8 cellular contexts compared by ENCODE assay signal in the genomic region with DNA sequence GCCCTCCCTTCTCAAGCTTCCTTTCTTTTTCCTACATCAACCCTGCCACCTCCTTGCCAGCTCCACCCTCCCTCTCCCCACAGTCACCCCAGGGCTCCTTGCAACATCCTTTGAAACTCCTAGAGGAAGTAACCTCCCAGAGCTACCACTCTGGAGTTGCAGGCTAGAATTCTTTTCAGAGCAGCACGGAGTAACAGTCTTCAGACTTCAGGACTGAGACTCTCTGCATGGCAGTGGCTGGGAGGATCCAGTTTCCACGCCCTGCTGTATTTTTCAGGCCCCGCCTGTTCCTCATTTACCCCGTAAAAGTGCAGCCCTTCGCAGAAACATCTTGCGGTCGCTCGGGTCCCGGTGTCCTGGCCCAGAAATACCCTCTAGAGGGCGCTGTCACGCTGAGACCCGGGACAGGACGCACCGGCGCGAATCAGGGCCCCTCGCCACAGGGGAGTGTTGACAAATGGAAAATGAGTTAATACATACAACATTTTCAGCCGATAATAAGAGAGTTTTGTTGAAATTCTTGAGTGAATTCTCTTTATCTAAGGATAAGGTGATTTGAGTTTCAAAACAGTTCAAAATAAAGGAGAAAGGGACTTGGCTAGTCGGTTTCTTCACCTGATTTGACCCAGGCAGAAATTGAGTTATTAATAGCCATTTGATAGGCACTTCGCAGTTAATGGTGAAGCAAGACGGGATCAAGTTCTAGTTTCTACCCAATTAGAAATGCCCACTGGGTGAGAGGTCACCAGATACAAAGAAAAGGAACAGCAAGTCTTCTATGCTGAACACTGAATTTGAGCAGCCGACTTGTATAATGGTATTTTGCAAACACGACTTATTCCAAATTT. TPM values are rescaled to one million over a fixed set of nuclear protein-coding genes. Genes with fewer than 3 reads are reported as not detected.
DNase-seq lines count a peak whose midpoint lies in the region; ATAC-seq and TF ChIP-seq lines count a peak whose summit lies in the region.

No MANE protein-coding gene starts in this region.

- no peaks in the 10 kb centered on the region for H3K9me3 Mint-ChIP-seq in activated naive CD8-positive, alpha-beta T cell treated with anti-CD3 and anti-CD28 coated beads for 36 hours
- no peaks in the 10 kb centered on the region for H3K9me3 Mint-ChIP-seq in progenitor cell of endocrine pancreas (ENCODE audit: low read depth)

- H3K4me3 ChIP-seq in SU-DHL-6 (ENCODE audit: insufficient read depth, low read length, poor library complexity, severe bottlenecking): no peak overlapping the region
- peak overlapping the region; percentile 21 for H3K4me3 ChIP-seq in upper lobe of right lung

- no peaks in the 10 kb centered on the region for H3K36me3 Mint-ChIP-seq in activated naive CD8-positive, alpha-beta T cell treated with anti-CD3 and anti-CD28 coated beads for 36 hours
- no peaks in the 10 kb centered on the region for H3K36me3 Mint-ChIP-seq in progenitor cell of endocrine pancreas (ENCODE audit: insufficient read depth)

- peak; percentile 76 for DNase-seq in DMS53 (lab: John Stamatoyannopoulos, UW)
- DNase-seq in Kasumi-1 (lab: John Stamatoyannopoulos, UW): peak; percentile 87 to 90
- peak; percentile 85 for DNase-seq in activated naive CD8-positive, alpha-beta T cell treated with anti-CD3 and anti-CD28 coated beads for 36 hours
- peak; percentile 86 for DNase-seq in Right ventricle myocardium superior
- peak; percentile 65 for DNase-seq in progenitor cell of endocrine pancreas (ENCODE audit: low spot score, unreplicated experiment)
- DNase-seq in upper lobe of right lung: peak; percentile 87

- H3K27me3 ChIP-seq in SU-DHL-6 (ENCODE audit: low read length) (no peaks in the 10 kb centered on the region), upper lobe of right lung (no peaks in the 10 kb centered on the region)

- no peak overlapping the region for H3K9ac ChIP-seq in SU-DHL-6 (ENCODE audit: low read length)

- no peak overlapping the region for H2AFZ ChIP-seq in SU-DHL-6 (ENCODE audit: low read depth, low read length, severe bottlenecking)

- no peaks in the 10 kb centered on the region for H3K79me2 ChIP-seq in SU-DHL-6 (ENCODE audit: insufficient read depth, low read length)

- peaks cover 10% of the 10 kb centered on the region for H3K27me3 Mint-ChIP-seq in activated naive CD8-positive, alpha-beta T cell treated with anti-CD3 and anti-CD28 coated beads for 36 hours
- peaks cover 54% of the 10 kb centered on the region for H3K27me3 Mint-ChIP-seq in progenitor cell of endocrine pancreas

- peaks cover 10% of the 10 kb centered on the region for H3K4me1 Mint-ChIP-seq in activated naive CD8-positive, alpha-beta T cell treated with anti-CD3 and anti-CD28 coated beads for 36 hours
- peaks cover 5% of the 10 kb centered on the region for H3K4me1 Mint-ChIP-seq in progenitor cell of endocrine pancreas (ENCODE audit: low read depth)

- no peaks in the 10 kb centered on the region for H3K36me3 ChIP-seq in SU-DHL-6 (ENCODE audit: low read length)
- H3K36me3 ChIP-seq in upper lobe of right lung: no peaks in the 10 kb centered on the region

- ATAC-seq in GM21825 (IDR thresholded peaks at IDR 0.05; ENCODE audit: unreplicated experiment): peak; percentile 81
- peak; percentile 87 for ATAC-seq in Right ventricle myocardium superior (ENCODE audit: poor library complexity)
- ATAC-seq in upper lobe of right lung: peak; percentile 90

- H3K9me3 ChIP-seq in SU-DHL-6 (ENCODE audit: insufficient read depth, low read length) (no peaks in the 10 kb centered on the region), upper lobe of right lung (no peaks in the 10 kb centered on the region)

- TF ChIP-seq CTCF in SU-DHL-6 (IDR thresholded peaks at IDR 0.05; ENCODE audit: insufficient read depth, low read length, poor library complexity, severe bottlenecking) (peak; percentile 93), progenitor cell of endocrine pancreas (IDR thresholded peaks at IDR 0.05; ENCODE audit: unreplicated experiment) (peak; percentile 93), upper lobe of right lung (IDR thresholded peaks at IDR 0.05) (peak; percentile 88)

- H3K4me1 ChIP-seq in upper lobe of right lung: peaks cover 11% of the 10 kb centered on the region

- peak overlapping the region; percentile 11 for H3K4me2 ChIP-seq in SU-DHL-6 (ENCODE audit: low read depth, low read length, poor library complexity, severe bottlenecking)

- no peaks in the 10 kb centered on the region for H3F3A ChIP-seq in SU-DHL-6 (ENCODE audit: insufficient read depth)

- intact Hi-C loops in Right ventricle myocardium superior (cut with DNase I): no loop called here
- intact Hi-C loops in upper lobe of right lung (cut with DNase I): no loop called here

- no peaks in the 10 kb centered on the region for H3K9me2 ChIP-seq in SU-DHL-6 (replicated peaks; ENCODE audit: insufficient read depth, low read length)

- H4K20me1 ChIP-seq in SU-DHL-6 (ENCODE audit: low read depth, low read length): no peaks in the 10 kb centered on the region

- H3K27ac Mint-ChIP-seq in activated naive CD8-positive, alpha-beta T cell treated with anti-CD3 and anti-CD28 coated beads for 36 hours: no peak overlapping the region
- no peak overlapping the region for H3K27ac Mint-ChIP-seq in progenitor cell of endocrine pancreas

- H3K4me3 Mint-ChIP-seq in activated naive CD8-positive, alpha-beta T cell treated with anti-CD3 and anti-CD28 coated beads for 36 hours: peak overlapping the region; percentile 55
- H3K4me3 Mint-ChIP-seq in progenitor cell of endocrine pancreas (ENCODE audit: low read depth): no peak overlapping the region

- H3K27ac ChIP-seq in SU-DHL-6 (ENCODE audit: low read depth, low read length) (no peak overlapping the region), upper lobe of right lung (peak overlapping the region; percentile 63)

RNA-seq across cellular contexts. Expression of a gene that starts 18.5 kb away (rescaled TPM):
- total RNA-seq in activated naive CD8-positive, alpha-beta T cell treated with anti-CD3 and anti-CD28 coated beads for 36 hours: not detected
- total RNA-seq in Right ventricle myocardium superior (0.19 TPM), progenitor cell of endocrine pancreas (not detected in 2 replicates), upper lobe of right lung (not detected)

RNA-seq across cellular contexts. Expression of a gene that starts 58.0 kb away (rescaled TPM):
- total RNA-seq in activated naive CD8-positive, alpha-beta T cell treated with anti-CD3 and anti-CD28 coated beads for 36 hours: 10 to 100 TPM; 24.1 to 25.2 TPM
- total RNA-seq in Right ventricle myocardium superior: 62.4 TPM
- total RNA-seq in progenitor cell of endocrine pancreas: 18.3 and 23.5 TPM in 2 replicates
- total RNA-seq in upper lobe of right lung: 62.9 TPM
